In the genomic region with DNA sequence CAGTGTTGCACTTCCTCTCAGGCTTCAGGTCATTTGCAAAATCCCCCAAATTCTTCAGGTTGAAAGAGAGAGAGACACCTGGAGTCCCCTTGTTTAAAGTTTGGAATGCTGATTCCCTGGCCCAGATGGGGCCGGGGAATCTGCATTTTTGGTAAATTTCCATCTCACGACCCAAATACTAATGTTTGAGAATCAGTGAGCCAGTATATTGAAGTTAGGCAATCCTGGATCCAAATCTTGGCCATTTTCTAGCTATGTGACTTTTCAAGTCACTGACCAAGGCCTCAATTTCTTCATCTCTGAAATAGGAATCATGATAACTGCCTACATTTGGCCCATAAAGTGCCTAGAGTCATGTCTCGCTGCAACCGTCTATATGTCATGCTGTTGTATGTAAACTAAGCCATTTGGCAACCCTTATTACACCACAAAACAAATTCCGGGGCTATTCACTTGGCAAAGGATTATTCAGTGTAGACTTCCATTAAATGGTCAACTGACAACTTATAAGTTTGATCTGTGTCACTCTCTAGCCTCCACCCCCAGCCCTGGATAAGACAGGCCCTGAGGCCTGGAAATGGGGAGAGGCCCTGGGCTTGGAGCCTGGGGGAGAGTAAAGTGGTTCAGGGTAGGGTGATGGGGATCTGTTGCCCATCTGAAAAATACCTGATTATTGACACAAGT, we compare ENCODE assay signal across 8 cellular contexts. TPM values are rescaled to one million over a fixed set of nuclear protein-coding genes. Genes with fewer than 3 reads are reported as not detected.
A peak's percentile ranks its signal among the peaks of the same experiment; 100 is the strongest.
DNase-seq lines count a peak whose midpoint lies in the region; ATAC-seq and TF ChIP-seq lines count a peak whose summit lies in the region.

No MANE protein-coding gene starts in this region.

- intact Hi-C loops in colonic mucosa (cut with DNase I) = loop anchor here (10.0 kb wide), 1 partner anchor 272 kb away; no protein-coding TSS in a partner anchor

- peaks cover 9% of the 10 kb centered on the region for H4K20me1 ChIP-seq in Loucy (ENCODE audit: insufficient read depth, low read length, poor library complexity, severe bottlenecking)

- H3K4me1 ChIP-seq in BE2C (peaks cover 10% of the 10 kb centered on the region), Loucy (ENCODE audit: insufficient read depth, low read length, poor library complexity, severe bottlenecking) (peaks cover 35% of the 10 kb centered on the region), colonic mucosa (no peaks in the 10 kb centered on the region)

- H3K9me3 Mint-ChIP-seq in naive B cell = peaks cover 2 to 11% (median 2%) of the 10 kb centered on the region in 7 donors

- no peaks in the 10 kb centered on the region for H3K9me2 ChIP-seq in Loucy (replicated peaks; ENCODE audit: low read depth, low read length)

- H3K9ac ChIP-seq in Loucy (ENCODE audit: low read depth, low read length, poor library complexity, severe bottlenecking) (peak overlapping the region; percentile 99), colonic mucosa (ENCODE audit: low read depth in 2 of 2, low read length in 2 of 2) (peak overlapping the region; percentile 99 to 100)

- no peak for DNase-seq in BE2C
- no peak for DNase-seq in colonic mucosa
- no peak for DNase-seq in naive B cell
- no peak for DNase-seq in NCI-H2227 treated with DMSO at 0.1 percent for 48 hours (lab: John Stamatoyannopoulos, UW)
- no peak for DNase-seq in AML-193 (lab: John Stamatoyannopoulos, UW)

- no peaks in the 10 kb centered on the region for H3K9me3 ChIP-seq in BE2C
- peaks cover 7% of the 10 kb centered on the region; the same call in 1 of the 2 replicates for H3K9me3 ChIP-seq in Loucy (ENCODE audit: insufficient read depth, low read depth, low read length)
- H3K9me3 ChIP-seq in colonic mucosa = no peaks in the 10 kb centered on the region

- ATAC-seq in naive B cell (ENCODE audit: low read depth in 2 of 2) (no peak), HG03432 (IDR thresholded peaks at IDR 0.05; ENCODE audit: unreplicated experiment) (no peak), GM18519 (IDR thresholded peaks at IDR 0.05; ENCODE audit: low FRiP score, unreplicated experiment) (no peak)

- no peak for TF ChIP-seq CTCF in BE2C (IDR thresholded peaks at IDR 0.05; ENCODE audit: low read depth, low read length)
- TF ChIP-seq CTCF in Loucy (conservative IDR thresholded peaks at IDR 0.05; ENCODE audit: low read length) = no peak
- no peak for TF ChIP-seq CTCF in colonic mucosa (IDR thresholded peaks at IDR 0.05)

- H3K27me3 ChIP-seq in BE2C (peaks cover 49% of the 10 kb centered on the region), Loucy (ENCODE audit: insufficient read depth, low read length, poor library complexity, severe bottlenecking) (peaks cover 12% of the 10 kb centered on the region), colonic mucosa (no peaks in the 10 kb centered on the region)

- H3K4me1 Mint-ChIP-seq in naive B cell = peaks cover 43 to 54% (median 50%) of the 10 kb centered on the region in 3 donors

- peak overlapping the region; percentile 98 for H3K4me2 ChIP-seq in Loucy (ENCODE audit: low read depth, low read length, poor library complexity, severe bottlenecking)

- H3K27ac ChIP-seq in colonic mucosa = peak overlapping the region; percentile 100

- H3K4me3 ChIP-seq in BE2C (ENCODE audit: low read depth, low read length) = peak overlapping the region; percentile 70; the same call in 1 of the 2 replicates
- peak overlapping the region; percentile 96 for H3K4me3 ChIP-seq in Loucy (ENCODE audit: low read length, poor library complexity, severe bottlenecking)
- H3K4me3 ChIP-seq in colonic mucosa = peak overlapping the region; percentile 74

- H3K27me3 Mint-ChIP-seq in naive B cell = no peaks in the 10 kb centered on the region

- H3K36me3 ChIP-seq in BE2C (no peaks in the 10 kb centered on the region), Loucy (ENCODE audit: insufficient read depth, low read length) (no peaks in the 10 kb centered on the region), colonic mucosa (no peaks in the 10 kb centered on the region)

- H3K36me3 Mint-ChIP-seq in naive B cell = peaks cover 1 to 7% of the 10 kb centered on the region in 2 donors

- H3K79me2 ChIP-seq in Loucy (ENCODE audit: insufficient read depth, low read length) = peaks cover 33% of the 10 kb centered on the region

- H2AFZ ChIP-seq in Loucy (ENCODE audit: low read length) = peak overlapping the region; percentile 73

- H3F3A ChIP-seq in Loucy (ENCODE audit: low read depth) = peaks cover 8% of the 10 kb centered on the region; the same call in 1 of the 2 replicates

- H3K4me3 Mint-ChIP-seq in naive B cell = peak overlapping the region; percentile 91 to 100 (median 99)

- peak overlapping the region; percentile 99 to 100 (median 100) for H3K27ac Mint-ChIP-seq in naive B cell

RNA-seq across cellular contexts. Expression of gene ZFP36L1, which starts 3.7 kb away (rescaled TPM):
- 0.71 TPM for polyA plus RNA-seq in BE2C (2012; ENCODE audit: insufficient read depth, insufficient read length, low read depth)
- total RNA-seq in colonic mucosa = 100 to 1,000 TPM in 1 of 2 donors, 10 to 100 TPM in 1; 97.0 to 123 TPM
- 100 to 1,000 TPM in 5 of 6 donors, 10 to 100 TPM in 1; 99.2 to 447 (median 302) TPM for polyA plus RNA-seq in naive B cell (ENCODE audit: low read depth in 6 of 6)
